18 cellular contexts compared by ENCODE assay signal in genomic region chr10:6017781-6018354, GRCh38. TPM values are rescaled to one million over a fixed set of nuclear protein-coding genes. Genes with fewer than 3 reads are reported as not detected.
DNase-seq lines count a peak whose midpoint lies in the region; ATAC-seq and TF ChIP-seq lines count a peak whose summit lies in the region.
"Had no signal": no experiment of that assay in that cellular context is flagged by ENCODE, and none has a peak within 500 bp of the region (broad histone marks: within the 10 kb centered on the region; RNA-seq: fewer than 3 reads in every experiment).

No MANE protein-coding gene starts in this region.

- no peak for TF ChIP-seq CTCF in heart right ventricle (IDR thresholded peaks at IDR 0.05)
- TF ChIP-seq CTCF in mucosa of descending colon (IDR thresholded peaks at IDR 0.05) = no peak
- TF ChIP-seq CTCF in vagina (IDR thresholded peaks at IDR 0.05) = no peak

- ATAC-seq in heart right ventricle = peak in 2 of 8 donors; percentile 18 to 20
- peak; percentile 73 for ATAC-seq in mucosa of descending colon
- ATAC-seq in HG02623 (IDR thresholded peaks at IDR 0.05; ENCODE audit: unreplicated experiment) = no peak
- ATAC-seq: GM23338 had no signal

- peaks cover 0 to 18% (median 7%) of the 10 kb centered on the region in 9 donors for H3K4me1 ChIP-seq in heart right ventricle
- no peaks in the 10 kb centered on the region for H3K4me1 ChIP-seq in esophagus (ENCODE audit: control insufficient read depth in 2 of 2, insufficient read depth in 2 of 2, low read length in 1 of 2)
- H3K4me1 ChIP-seq in mucosa of descending colon (ENCODE audit: low read depth) = peaks cover 15% of the 10 kb centered on the region
- H3K4me1 ChIP-seq in vagina = peaks cover 12% of the 10 kb centered on the region
- H3K4me1 ChIP-seq: adrenal gland had no signal

- intact Hi-C loops in heart right ventricle (cut with DNase I) (loop anchor here in 3 of 10 donors (5.0 to 10.0 kb wide), 4 partner anchors 69 to 387 kb away; partner anchors contain the start of gene RBM17 (in 1 of the 3)), cardiac septum (cut with DNase I) (no loop called here), mucosa of descending colon (cut with DNase I, micrococcal nuclease) (loop anchor here in 1 of 2 donors (10.0 kb wide), 1 partner anchor 67 kb away; the partner anchor contains the start of gene RBM17), vagina (cut with DNase I) (no loop called here)

- H3K27ac ChIP-seq in heart right ventricle = peak overlapping the region in 6 of 10 donors; percentile 5 to 65 (median 29)
- peak overlapping the region; percentile 22 to 65 for H3K27ac ChIP-seq in esophagus (ENCODE audit: low read depth in 2 of 2, low read length in 1 of 2)
- H3K27ac ChIP-seq in vagina = peak overlapping the region; percentile 77
- H3K27ac ChIP-seq: cardiac muscle cell had no signal

- H3K36me3 ChIP-seq in heart right ventricle = no peaks in the 10 kb centered on the region
- H3K36me3 ChIP-seq in esophagus (ENCODE audit: control insufficient read depth in 2 of 2, insufficient read depth in 2 of 2, low read length in 1 of 2) = peaks cover 0 to 2% of the 10 kb centered on the region in 2 donors
- no peaks in the 10 kb centered on the region for H3K36me3 ChIP-seq in mucosa of descending colon (ENCODE audit: low read depth)
- no peaks in the 10 kb centered on the region for H3K36me3 ChIP-seq in vagina
- H3K36me3 ChIP-seq: adrenal gland, cardiac muscle cell, right lobe of liver had no signal

- DNase-seq in heart right ventricle = no peak
- DNase-seq in cardiac septum (ENCODE audit: low spot score) = no peak
- peak in 2 of 3 donors; percentile 48 to 57 for DNase-seq in mucosa of descending colon
- no peak for DNase-seq in vagina (ENCODE audit: extremely low spot score in 2 of 2)
- no peak for DNase-seq in iPS-NIHi11 (ENCODE audit: low spot score)
- DNase-seq: effector memory CD4-positive, alpha-beta T cell; NCI-H1105; NCI-H2107; NCI-H510A treated with DMSO at 0.1 percent for 48 hours; SIG-M5 had no signal

- H3K9me3 ChIP-seq in heart right ventricle = no peaks in the 10 kb centered on the region
- H3K9me3 ChIP-seq in esophagus (ENCODE audit: control insufficient read depth in 2 of 2, insufficient read depth in 1 of 2, low read depth in 1 of 2, low read length in 1 of 2) = no peaks in the 10 kb centered on the region
- H3K9me3 ChIP-seq in mucosa of descending colon = no peaks in the 10 kb centered on the region
- no peaks in the 10 kb centered on the region for H3K9me3 ChIP-seq in vagina
- H3K9me3 ChIP-seq: adrenal gland, right lobe of liver had no signal

- H3K4me3 ChIP-seq in heart right ventricle (no peak overlapping the region), esophagus (ENCODE audit: low read depth in 1 of 2, low read length in 2 of 2) (no peak overlapping the region), mucosa of descending colon (no peak overlapping the region), vagina (no peak overlapping the region)
- H3K4me3 ChIP-seq: adrenal gland, cardiac muscle cell, GM23338, right lobe of liver had no signal

- H3K27me3 ChIP-seq in heart right ventricle (no peaks in the 10 kb centered on the region), esophagus (ENCODE audit: control insufficient read depth in 1 of 2, insufficient read depth in 2 of 2, low read length in 2 of 2) (no peaks in the 10 kb centered on the region), vagina (no peaks in the 10 kb centered on the region)
- H3K27me3 ChIP-seq: adrenal gland, cardiac muscle cell, right lobe of liver had no signal

- no peak for TF ChIP-seq POLR2A in vagina (IDR thresholded peaks at IDR 0.05)

- 86 to 88% methylated on average over 8 of the region's 8 CpGs for WGBS in heart right ventricle, 2 donors
- 80 to 91% methylated on average over 8 of the region's 8 CpGs for WGBS in esophagus, 2 donors

RNA-seq across cellular contexts. Expression of gene IL15RA, which starts 40.5 kb away (rescaled TPM):
- total RNA-seq in heart right ventricle = 10 to 100 TPM in 3 of 10 donors, 1 to 10 TPM in 7; 3.5 to 21.0 (median 5.6) TPM
- polyA plus RNA-seq in heart right ventricle = 10 to 100 TPM; 11.7 to 18.7 TPM
- 3.9 TPM for total RNA-seq in cardiac septum
- polyA plus RNA-seq in esophagus = 1 to 10 TPM; 2.5 to 6.4 TPM
- 10 to 100 TPM; 19.4 to 26.6 (median 20.6) TPM for total RNA-seq in mucosa of descending colon
- total RNA-seq in vagina = 41.0 TPM

RNA-seq across cellular contexts. Expression of gene IL2RA, which starts 44.3 kb away (rescaled TPM):
- total RNA-seq in heart right ventricle (1 to 10 TPM in 5 of 10 donors, under 1 TPM in 5; 0.19 to 9.1 (median 1.0) TPM), cardiac septum (0.73 TPM), mucosa of descending colon (1 to 10 TPM; 1.2 to 3.7 (median 2.1) TPM), vagina (not detected)
- polyA plus RNA-seq in heart right ventricle (under 1 TPM; 0.36 to 0.73 TPM), esophagus (under 1 TPM; 0.16 to 0.18 TPM)
- total RNA-seq: cardiac muscle cell, GM23338, kidney epithelial cell, osteoblast had no signal
- polyA plus RNA-seq: cardiac muscle cell, GM23338 had no signal

Comparison
In these comparisons a context has a peak if more than half of its experiments do, and no peak if none do; other contexts are left out.
1. DNase-seq: peak in mucosa of descending colon (2 of 3); none in heart right ventricle (0 of 2), cardiac septum (single experiment), vagina (0 of 2) and iPS-NIHi11 (single experiment).
2. Peak in every context shown above with its lines, with median percentiles within 50 percentile points of each other: H3K27ac ChIP-seq.